28 cellular contexts compared by ENCODE assay signal in genomic region chr5:128775537-128775936, GRCh38.
"Had no signal": no experiment of that assay in that cellular context is flagged by ENCODE, and none has a peak within 500 bp of the region (broad histone marks: within the 10 kb centered on the region; RNA-seq: fewer than 3 reads in every experiment).

No MANE protein-coding gene starts in this region.

- H3K27ac ChIP-seq: ascending aorta, brain microvascular endothelial cell, coronary artery, dorsolateral prefrontal cortex, gastrocnemius medialis, heart left ventricle had no signal

- ATAC-seq: activated CD4-positive, alpha-beta T cell treated with anti-CD3 and anti-CD28 coated beads for 36 hours; activated naive CD4-positive, alpha-beta T cell treated with anti-CD3 and anti-CD28 coated beads, Interleukin-2, amount 50 U/mL, for 72 hours; activated T-cell treated with anti-CD3 and anti-CD28 coated beads, Interleukin-2, amount 50 U/mL, for 72 hours; esophagus mucosa; gastrocnemius medialis; heart left ventricle had no signal

- H3K27me3 ChIP-seq: ascending aorta, brain microvascular endothelial cell, dorsolateral prefrontal cortex, gastrocnemius medialis, heart left ventricle had no signal

- H3K9me3 ChIP-seq: ascending aorta, gastrocnemius medialis, heart left ventricle had no signal

- H3K36me3 ChIP-seq: ascending aorta, brain microvascular endothelial cell, gastrocnemius medialis, heart left ventricle had no signal

- H3K4me3 ChIP-seq: ascending aorta, coronary artery, dorsolateral prefrontal cortex, gastrocnemius medialis, heart left ventricle had no signal

- DNase-seq: activated CD4-positive, alpha-beta memory T cell treated with anti-CD3 and anti-CD28 coated beads, Interleukin-2, amount 10 ng/mL, durations not matched to agents 7 days and 5 days; activated CD4-positive, alpha-beta T cell treated with anti-CD3 and anti-CD28 coated beads for 36 hours; activated CD4-positive, alpha-beta T cell treated with anti-CD3 and anti-CD28 coated beads, Interleukin-2, amount 10 ng/mL, durations not matched to agents 7 days and 5 days; activated CD4-positive, alpha-beta T cell treated with anti-CD3 and anti-CD28 coated beads, Interleukin-2, amount 50 U/mL, for 4 hours; activated CD4-positive, CD25-positive, alpha-beta regulatory T cell; activated CD4-positive, CD25-positive, alpha-beta regulatory T cell treated with anti-CD3 and anti-CD28 coated beads, Interleukin-2, amount 50 U/mL, for 72 hours; activated CD8-positive, alpha-beta memory T cell treated with anti-CD3 and anti-CD28 coated beads, Interleukin-2, amount 50 U/mL, for 48 hours; activated gamma-delta T cell; activated naive CD4-positive, alpha-beta T cell; activated naive CD4-positive, alpha-beta T cell treated with anti-CD3 and anti-CD28 coated beads, Interleukin-2, amount 10 ng/mL, durations not matched to agents 7 days and 5 days; activated naive CD8-positive, alpha-beta T cell treated with anti-CD3 and anti-CD28 coated beads, Interleukin-2, amount 10 ng/mL, durations not matched to agents 7 days and 5 days; activated T-cell treated with anti-CD3 and anti-CD28 coated beads for 4 hours; activated T-cell treated with anti-CD3 and anti-CD28 coated beads, Interleukin-2, amount 50 U/mL, for 24 hours; activated T-cell treated with anti-CD3 and anti-CD28 coated beads, Interleukin-2, amount 50 U/mL, for 72 hours; brain microvascular endothelial cell; dorsolateral prefrontal cortex; effector memory CD4-positive, alpha-beta T cell; endodermal cell; foreskin fibroblast; gastrocnemius medialis; glutamatergic neuron; heart left ventricle; T-helper 2 cell had no signal

- FAIRE-seq: bronchial epithelial cell had no signal

- H3K4me1 ChIP-seq: gastrocnemius medialis had no signal
